21 cellular contexts compared by ENCODE assay signal in genomic region chr6:32936247-32937152, GRCh38. TPM values are rescaled to one million over a fixed set of nuclear protein-coding genes. Genes with fewer than 3 reads are reported as not detected.
DNase-seq lines count a peak whose midpoint lies in the region; ATAC-seq and TF ChIP-seq lines count a peak whose summit lies in the region.
"Had no signal": no experiment of that assay in that cellular context is flagged by ENCODE, and none has a peak within 500 bp of the region (broad histone marks: within the 10 kb centered on the region; RNA-seq: fewer than 3 reads in every experiment).

No MANE protein-coding gene starts in this region.

- H3K4me1 ChIP-seq in mucosa of rectum (ENCODE audit: control insufficient read depth in 2 of 2, insufficient read depth in 2 of 2, low read length in 2 of 2) (peaks cover 0 to 14% of the 10 kb centered on the region in 2 donors), upper lobe of right lung (peaks cover 16% of the 10 kb centered on the region)

- H3K4me3 ChIP-seq in mucosa of rectum (ENCODE audit: low read length in 2 of 2) = no peak overlapping the region
- no peak overlapping the region for H3K4me3 ChIP-seq in upper lobe of right lung
- H3K4me3 ChIP-seq: skin epidermis, tibial artery had no signal

- intact Hi-C loops in upper lobe of right lung (cut with DNase I) = loop anchor here (5.0 kb wide), 1 partner anchor 41 kb away; no protein-coding TSS in a partner anchor

- H3K36me3 Mint-ChIP-seq in T-helper 2 cell treated with Interferon-gamma antibody and Interleukin-4, amounts not matched to agents 5 μg/mL and 100 μg/mL, for 36 hours (ENCODE audit: low read depth) = peaks cover 4% of the 10 kb centered on the region

- H3K27ac ChIP-seq in caudate nucleus (ENCODE audit: low read depth, low read length) (peak overlapping the region; percentile 61), mucosa of rectum (ENCODE audit: low read depth in 2 of 2, low read length in 2 of 2) (peak overlapping the region; percentile 23 to 26), upper lobe of right lung (peak overlapping the region; percentile 60)
- H3K27ac ChIP-seq: C4-2B, tibial artery had no signal

- no peak for TF ChIP-seq POLR2A in erythroblast (IDR thresholded peaks at IDR 0.05; ENCODE audit: low read length)

- H3K27ac Mint-ChIP-seq in T-helper 2 cell treated with Interferon-gamma antibody and Interleukin-4, amounts not matched to agents 5 μg/mL and 100 μg/mL, for 36 hours = peak overlapping the region; percentile 2

- no peak for DNase-seq in T-helper 2 cell treated with Interferon-gamma antibody and Interleukin-4, amounts not matched to agents 5 μg/mL and 100 μg/mL, for 36 hours (ENCODE audit: low spot score)
- DNase-seq in T-helper 2 cell (no peak), caudate nucleus (lab: John Stamatoyannopoulos, UW) (peak in 1 of 61 donors; percentile 2), upper lobe of right lung (no peak), erythroblast (lab: John Stamatoyannopoulos, UW) (no peak), T1000 (lab: John Stamatoyannopoulos, UW) (no peak)
- DNase-seq: 8988T; activated effector memory CD4-positive, alpha-beta T cell treated with Interleukin-2 at 50 U/mL for 16 hours; amniotic stem cell; cerebellar nuclear complex; DND-41; Karpas-422; NCI-H82; stimulated activated CD4-positive, alpha-beta T cell treated with anti-CD3 and anti-CD28 coated beads, Interleukin-4, amount 100 ng/mL, for 4 hours; T-helper 1 cell had no signal

- no peaks in the 10 kb centered on the region for H3K27me3 ChIP-seq in mucosa of rectum (ENCODE audit: control insufficient read depth in 2 of 2, insufficient read depth in 2 of 2, low read length in 2 of 2)
- H3K27me3 ChIP-seq in upper lobe of right lung = no peaks in the 10 kb centered on the region

- peak; percentile 39 for ATAC-seq in upper lobe of right lung
- no peak for ATAC-seq in GM18517 (IDR thresholded peaks at IDR 0.05; ENCODE audit: unreplicated experiment)

- no peaks in the 10 kb centered on the region for H3K27me3 Mint-ChIP-seq in T-helper 2 cell treated with Interferon-gamma antibody and Interleukin-4, amounts not matched to agents 5 μg/mL and 100 μg/mL, for 36 hours (ENCODE audit: low read depth)

- TF ChIP-seq CTCF in upper lobe of right lung (IDR thresholded peaks at IDR 0.05) = no peak

- H3K9ac ChIP-seq in mucosa of rectum (ENCODE audit: low read depth in 1 of 2, low read length in 2 of 2) = no peak overlapping the region

- no peak overlapping the region for H3K4me3 Mint-ChIP-seq in T-helper 2 cell treated with Interferon-gamma antibody and Interleukin-4, amounts not matched to agents 5 μg/mL and 100 μg/mL, for 36 hours

- H3K4me1 Mint-ChIP-seq in T-helper 2 cell treated with Interferon-gamma antibody and Interleukin-4, amounts not matched to agents 5 μg/mL and 100 μg/mL, for 36 hours (ENCODE audit: low read depth) = peaks cover 18% of the 10 kb centered on the region

- no peaks in the 10 kb centered on the region for H3K9me3 ChIP-seq in mucosa of rectum (ENCODE audit: control insufficient read depth in 2 of 2, low read length in 2 of 2)
- H3K9me3 ChIP-seq in upper lobe of right lung = no peaks in the 10 kb centered on the region
- H3K9me3 ChIP-seq: tibial artery had no signal

- H3K9me3 Mint-ChIP-seq in T-helper 2 cell treated with Interferon-gamma antibody and Interleukin-4, amounts not matched to agents 5 μg/mL and 100 μg/mL, for 36 hours = no peaks in the 10 kb centered on the region

- no peaks in the 10 kb centered on the region for H3K36me3 ChIP-seq in mucosa of rectum (ENCODE audit: control insufficient read depth in 2 of 2, insufficient read depth in 2 of 2, low read length in 2 of 2)
- peaks cover 11% of the 10 kb centered on the region for H3K36me3 ChIP-seq in upper lobe of right lung
- H3K36me3 ChIP-seq: tibial artery had no signal

RNA-seq across cellular contexts. Expression of gene HLA-DMB, which starts 4.3 kb away (rescaled TPM):
- total RNA-seq in upper lobe of right lung = 140 TPM
- total RNA-seq: lung microvascular endothelial cell had no signal

RNA-seq across cellular contexts. Expression of gene HLA-DMA, which starts 16.4 kb away (rescaled TPM):
- total RNA-seq in upper lobe of right lung = 197 TPM

RNA-seq across cellular contexts. Expression of gene BRD2, which starts 31.9 kb away (rescaled TPM):
- 155 TPM for total RNA-seq in upper lobe of right lung
